In the genomic region with DNA sequence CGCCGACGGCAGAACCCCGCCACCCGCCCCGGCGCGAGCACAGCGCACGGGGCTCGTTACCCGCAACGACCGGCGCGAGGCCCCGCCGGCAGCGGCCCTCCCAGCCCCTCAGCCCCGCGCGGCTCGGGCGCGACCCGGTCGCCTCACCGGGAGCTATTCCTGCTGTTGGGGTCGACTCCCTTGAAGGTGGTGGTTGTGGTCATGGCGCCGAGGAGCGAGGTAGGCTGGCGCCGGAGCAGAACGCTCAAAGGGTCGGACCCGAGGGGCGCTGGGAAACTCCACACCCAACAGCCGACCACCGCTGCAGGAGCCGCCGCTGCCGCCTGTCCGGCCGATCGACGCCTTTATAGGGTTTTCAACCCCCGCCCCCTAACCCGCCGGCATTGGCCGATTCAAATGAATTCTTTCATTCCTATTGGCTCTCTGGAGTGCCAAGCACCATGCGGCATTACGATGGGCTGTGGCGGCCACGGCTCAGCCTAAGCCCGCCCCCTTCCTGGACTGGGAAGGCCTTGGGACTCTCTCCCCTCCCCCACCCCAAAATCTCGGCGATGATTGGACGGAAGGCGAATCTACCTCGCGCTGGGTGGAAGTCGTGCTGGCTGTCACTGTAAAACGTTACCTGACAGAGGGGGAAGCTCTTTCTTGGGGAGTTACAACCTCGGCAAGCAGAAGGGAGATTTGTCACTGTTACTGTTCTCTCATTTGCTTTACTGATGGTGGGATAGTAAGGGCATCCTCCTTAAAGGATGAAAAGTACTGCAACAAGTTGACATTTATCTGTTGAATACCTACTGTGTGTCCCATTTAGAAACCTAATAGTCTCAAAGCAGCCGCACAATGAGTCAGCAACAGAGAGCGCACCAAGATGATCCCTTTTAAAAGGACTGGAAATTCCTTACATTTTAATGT, we compare ENCODE assay signal across 8 cellular contexts. TPM values are rescaled to one million over a fixed set of nuclear protein-coding genes. Genes with fewer than 3 reads are reported as not detected.
A peak's percentile ranks its signal among the peaks of the same experiment; 100 is the strongest.
DNase-seq lines count a peak whose midpoint lies in the region; ATAC-seq and TF ChIP-seq lines count a peak whose summit lies in the region.

A gene with protein sequence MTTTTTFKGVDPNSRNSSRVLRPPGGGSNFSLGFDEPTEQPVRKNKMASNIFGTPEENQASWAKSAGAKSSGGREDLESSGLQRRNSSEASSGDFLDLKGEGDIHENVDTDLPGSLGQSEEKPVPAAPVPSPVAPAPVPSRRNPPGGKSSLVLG (minus strand): TSS at position 318 of the 912 bp plus-strand sequence. CDS start 115 bp downstream, at position 203.

- peaks cover 32% of the 10 kb centered on the region for H3K4me1 Mint-ChIP-seq in T-helper 17 cell

- no peaks in the 10 kb centered on the region for H3K9me3 ChIP-seq in T-helper 17 cell (ENCODE audit: control insufficient read depth, low read length, poor library complexity, severe bottlenecking)
- no peaks in the 10 kb centered on the region for H3K9me3 ChIP-seq in right atrium auricular region
- H3K9me3 ChIP-seq in uterus: no peaks in the 10 kb centered on the region

- TF ChIP-seq CTCF in right atrium auricular region (IDR thresholded peaks at IDR 0.05) (no peak), uterus (IDR thresholded peaks at IDR 0.05) (peak in 3 of 4 experiments; percentile 2 to 17 (median 11))

- H3K4me1 ChIP-seq in right atrium auricular region (peaks cover 0 to 19% of the 10 kb centered on the region in 2 donors), uterus (no peaks in the 10 kb centered on the region)

- TF ChIP-seq POLR2A in GM15510 (IDR thresholded peaks at IDR 0.05; ENCODE audit: borderline replicate concordance, extremely low read depth, insufficient read length): peak; percentile 100
- TF ChIP-seq POLR2A in uterus (IDR thresholded peaks at IDR 0.05): peak; percentile 93 to 97

- H3K27me3 ChIP-seq in right atrium auricular region: no peaks in the 10 kb centered on the region
- no peaks in the 10 kb centered on the region for H3K27me3 ChIP-seq in uterus

- H3K27ac ChIP-seq in right atrium auricular region (peak within 1 kb of the TSS; percentile 22 to 44), uterus (peak within 1 kb of the TSS; percentile 56 to 62)

- H3K27ac Mint-ChIP-seq in T-helper 17 cell: peak within 1 kb of the TSS; percentile 93

- ATAC-seq in HG02885 (IDR thresholded peaks at IDR 0.05; ENCODE audit: poor library complexity, unreplicated experiment) (peak; percentile 95), T-helper 17 cell (peak; percentile 98)

- peak within 1 kb of the TSS; percentile 74 to 80 for H3K4me3 ChIP-seq in right atrium auricular region
- H3K4me3 ChIP-seq in uterus: peak within 1 kb of the TSS; percentile 47 to 89

- DNase-seq in NCI-H1694 treated with DMSO at 0.1 percent for 48 hours (lab: John Stamatoyannopoulos, UW) (peak; percentile 95), T-helper 17 cell (peak; percentile 88 to 96 (median 94)), amygdala (lab: John Stamatoyannopoulos, UW) (peak; percentile 68 to 98 (median 94)), right atrium auricular region (ENCODE audit: low spot score) (peak; percentile 99), pulmonary artery endothelial cell (ENCODE audit: low read depth, low spot score) (peak; percentile 96), uterus (peak; percentile 97 to 99)

- intact Hi-C loops in uterus (cut with DNase I; ENCODE audit: low total_unique reads): no loop called here

- no peaks in the 10 kb centered on the region for H3K27me3 Mint-ChIP-seq in T-helper 17 cell

- peak within 1 kb of the TSS; percentile 96 for H3K4me3 Mint-ChIP-seq in T-helper 17 cell

- H3K36me3 Mint-ChIP-seq in T-helper 17 cell (ENCODE audit: low read depth): peaks cover 2% of the 10 kb centered on the region

- H3K36me3 ChIP-seq in right atrium auricular region (no peaks in the 10 kb centered on the region), uterus (no peaks in the 10 kb centered on the region)

RNA-seq across cellular contexts. Expression of the gene that starts here (rescaled TPM):
- 10 to 100 TPM; 40.0 to 46.8 TPM for total RNA-seq in T-helper 17 cell
- 10 to 100 TPM; 15.1 to 15.8 TPM for total RNA-seq in right atrium auricular region
- total RNA-seq in pulmonary artery endothelial cell: 207 and 256 TPM in 2 replicates
- 10 to 100 TPM in 2 of 4 donors, 1 to 10 TPM in 2; 3.6 to 46.8 (median 11.6) TPM for total RNA-seq in uterus

Comparison
In these comparisons a context has a peak if more than half of its experiments do, and no peak if none do; other contexts are left out.
1. Peak in every context shown above with its lines: DNase-seq, ATAC-seq, H3K4me3 ChIP-seq and H3K27ac ChIP-seq.
2. CTCF ChIP-seq: peak in uterus (3 of 4); none in right atrium auricular region (0 of 2).